In genomic region chr14:76768671-76769500, GRCh38 we compare ENCODE assay signal across 13 cellular contexts. TPM values are rescaled to one million over a fixed set of nuclear protein-coding genes. Genes with fewer than 3 reads are reported as not detected.
DNase-seq lines count a peak whose midpoint lies in the region; ATAC-seq, FAIRE-seq and TF ChIP-seq lines count a peak whose summit lies in the region.
"Had no signal": no experiment of that assay in that cellular context is flagged by ENCODE, and none has a peak within 500 bp of the region (broad histone marks: within the 10 kb centered on the region; RNA-seq: fewer than 3 reads in every experiment).

No MANE protein-coding gene starts in this region.

- no peak for TF ChIP-seq EP300 in stomach (IDR thresholded peaks at IDR 0.05)

- H3K4me3 ChIP-seq in kidney (ENCODE audit: low read length in 2 of 2): no peak overlapping the region
- no peak overlapping the region for H3K4me3 ChIP-seq in stomach
- H3K4me3 ChIP-seq: SJSA1 had no signal

- intact Hi-C loops in activated T-helper 2 cell treated with anti-CD3 and anti-CD28 coated beads, Interferon-gamma antibody, Interleukin-2, Interleukin-4, amounts not matched to agents 10 μg/mL and 5 μg/mL and 100 μg/mL, durations not matched to agents 14 hours and 24 hours and 36 hours (cut with micrococcal nuclease): loop anchor here (5.0 kb wide), 1 partner anchor 43 kb away; the partner anchor contains the start of gene ANGEL1
- intact Hi-C loops in kidney (cut with DNase I) (no loop called here), stomach (cut with DNase I; ENCODE audit: low total_unique reads) (no loop called here)

- peak overlapping the region; percentile 68 for H3K27ac Mint-ChIP-seq in T-helper 1 cell treated with Interleukin-12 subunit alpha and Interleukin-12 subunit beta and Interleukin-4 antibody, amounts not matched to agents 30 μg/mL and 1 μg/mL, for 36 hours
- H3K27ac Mint-ChIP-seq in activated T-helper 2 cell treated with anti-CD3 and anti-CD28 coated beads, Interferon-gamma antibody, Interleukin-2, Interleukin-4, amounts not matched to agents 10 μg/mL and 5 μg/mL and 100 μg/mL, durations not matched to agents 14 hours and 24 hours and 36 hours: peak overlapping the region; percentile 60

- H3K36me3 Mint-ChIP-seq in T-helper 1 cell treated with Interleukin-12 subunit alpha and Interleukin-12 subunit beta and Interleukin-4 antibody, amounts not matched to agents 30 μg/mL and 1 μg/mL, for 36 hours (ENCODE audit: low read depth): no peaks in the 10 kb centered on the region
- no peaks in the 10 kb centered on the region for H3K36me3 Mint-ChIP-seq in activated T-helper 2 cell treated with anti-CD3 and anti-CD28 coated beads, Interferon-gamma antibody, Interleukin-2, Interleukin-4, amounts not matched to agents 10 μg/mL and 5 μg/mL and 100 μg/mL, durations not matched to agents 14 hours and 24 hours and 36 hours (ENCODE audit: low read depth)

- peaks cover 24% of the 10 kb centered on the region for H3K4me1 Mint-ChIP-seq in T-helper 1 cell treated with Interleukin-12 subunit alpha and Interleukin-12 subunit beta and Interleukin-4 antibody, amounts not matched to agents 30 μg/mL and 1 μg/mL, for 36 hours (ENCODE audit: low read depth)
- H3K4me1 Mint-ChIP-seq in activated T-helper 2 cell treated with anti-CD3 and anti-CD28 coated beads, Interferon-gamma antibody, Interleukin-2, Interleukin-4, amounts not matched to agents 10 μg/mL and 5 μg/mL and 100 μg/mL, durations not matched to agents 14 hours and 24 hours and 36 hours (ENCODE audit: low read depth): peaks cover 30% of the 10 kb centered on the region

- no peaks in the 10 kb centered on the region for H3K9me3 Mint-ChIP-seq in T-helper 1 cell treated with Interleukin-12 subunit alpha and Interleukin-12 subunit beta and Interleukin-4 antibody, amounts not matched to agents 30 μg/mL and 1 μg/mL, for 36 hours
- H3K9me3 Mint-ChIP-seq in activated T-helper 2 cell treated with anti-CD3 and anti-CD28 coated beads, Interferon-gamma antibody, Interleukin-2, Interleukin-4, amounts not matched to agents 10 μg/mL and 5 μg/mL and 100 μg/mL, durations not matched to agents 14 hours and 24 hours and 36 hours: no peaks in the 10 kb centered on the region

- H3K4me3 Mint-ChIP-seq in T-helper 1 cell treated with Interleukin-12 subunit alpha and Interleukin-12 subunit beta and Interleukin-4 antibody, amounts not matched to agents 30 μg/mL and 1 μg/mL, for 36 hours: peak overlapping the region; percentile 46
- H3K4me3 Mint-ChIP-seq in activated T-helper 2 cell treated with anti-CD3 and anti-CD28 coated beads, Interferon-gamma antibody, Interleukin-2, Interleukin-4, amounts not matched to agents 10 μg/mL and 5 μg/mL and 100 μg/mL, durations not matched to agents 14 hours and 24 hours and 36 hours (ENCODE audit: low read depth): no peak overlapping the region

- no peaks in the 10 kb centered on the region for H3K36me3 ChIP-seq in kidney (ENCODE audit: control insufficient read depth in 1 of 2, insufficient read depth in 2 of 2, low read length in 2 of 2)
- peaks cover 0 to 3% (median 0%) of the 10 kb centered on the region in 4 donors for H3K36me3 ChIP-seq in stomach
- H3K36me3 ChIP-seq: SJSA1 had no signal

- H3K9me3 ChIP-seq in kidney (ENCODE audit: control insufficient read depth in 1 of 2, low read length in 2 of 2) (no peaks in the 10 kb centered on the region), stomach (no peaks in the 10 kb centered on the region)
- H3K9me3 ChIP-seq: SJSA1 had no signal

- no peak for ATAC-seq in GM19035 (IDR thresholded peaks at IDR 0.05; ENCODE audit: unreplicated experiment)

- H3K27ac ChIP-seq in kidney (ENCODE audit: low read depth in 2 of 2, low read length in 2 of 2) (peak overlapping the region; percentile 77 to 91), stomach (peak overlapping the region in 4 of 5 donors; percentile 10 to 73 (median 62))
- H3K27ac ChIP-seq: 22Rv1, SJSA1 had no signal

- DNase-seq in T-helper 1 cell: no peak
- DNase-seq in activated T-helper 2 cell treated with anti-CD3 and anti-CD28 coated beads, Interferon-gamma antibody, Interleukin-2, Interleukin-4, amounts not matched to agents 10 μg/mL and 5 μg/mL and 100 μg/mL, durations not matched to agents 14 hours and 24 hours and 36 hours (ENCODE audit: low spot score): peak; percentile 5
- DNase-seq in kidney: peak; percentile 67
- no peak for DNase-seq in stomach
- no peak for DNase-seq in NCI-H748 (lab: John Stamatoyannopoulos, UW; ENCODE audit: unreplicated experiment)
- no peak for DNase-seq in HCEC 1CT
- DNase-seq: NCI-H1436 treated with DMSO at 0.1 percent for 48 hours had no signal

- H3K4me1 ChIP-seq in kidney (ENCODE audit: control insufficient read depth in 1 of 2, insufficient read depth in 1 of 2, low read depth in 1 of 2, low read length in 2 of 2): peaks cover 11 to 16% of the 10 kb centered on the region in 2 donors
- peaks cover 0 to 36% (median 12%) of the 10 kb centered on the region in 4 donors for H3K4me1 ChIP-seq in stomach

- 62 to 73% (median 69%) methylated on average over 7 to 11 of the region's 11 CpGs for WGBS in stomach, 5 donors

- no peak for FAIRE-seq in kidney (lab: Jason Lieb, UNC)

- TF ChIP-seq CTCF in kidney (IDR thresholded peaks at IDR 0.05; ENCODE audit: borderline replicate concordance, extremely low read depth, insufficient read depth) (no peak), stomach (IDR thresholded peaks at IDR 0.05) (no peak)

- no peaks in the 10 kb centered on the region for H3K27me3 ChIP-seq in stomach

- H3K27me3 Mint-ChIP-seq in T-helper 1 cell treated with Interleukin-12 subunit alpha and Interleukin-12 subunit beta and Interleukin-4 antibody, amounts not matched to agents 30 μg/mL and 1 μg/mL, for 36 hours (ENCODE audit: low read depth): peaks cover 18% of the 10 kb centered on the region
- peaks cover 10% of the 10 kb centered on the region for H3K27me3 Mint-ChIP-seq in activated T-helper 2 cell treated with anti-CD3 and anti-CD28 coated beads, Interferon-gamma antibody, Interleukin-2, Interleukin-4, amounts not matched to agents 10 μg/mL and 5 μg/mL and 100 μg/mL, durations not matched to agents 14 hours and 24 hours and 36 hours (ENCODE audit: low read depth)

- H3K9ac ChIP-seq in kidney (ENCODE audit: low read length in 2 of 2): no peak overlapping the region

- TF ChIP-seq POLR2A in stomach (IDR thresholded peaks at IDR 0.05): no peak

RNA-seq across cellular contexts. Expression of gene VASH1, which starts 7.6 kb away (rescaled TPM):
- total RNA-seq in activated T-helper 2 cell treated with anti-CD3 and anti-CD28 coated beads, Interferon-gamma antibody, Interleukin-2, Interleukin-4, amounts not matched to agents 10 μg/mL and 5 μg/mL and 100 μg/mL, durations not matched to agents 14 hours and 24 hours and 36 hours: 12.4 and 12.9 TPM in 2 replicates
- total RNA-seq in kidney: 14.7 TPM
- polyA plus RNA-seq in kidney (ENCODE audit: insufficient read depth, low read depth, low replicate concordance): 4.1 TPM
- 10 to 100 TPM in 3 of 5 donors, 1 to 10 TPM in 2; 4.9 to 15.4 (median 10.1) TPM for total RNA-seq in stomach
- polyA plus RNA-seq in stomach: 10 to 100 TPM in 1 of 3 donors, 1 to 10 TPM in 2; 2.7 to 10.5 (median 4.1) TPM

RNA-seq across cellular contexts. Expression of gene ANGEL1, which starts 43.8 kb away (rescaled TPM):
- 15.0 and 15.9 TPM in 2 replicates for total RNA-seq in activated T-helper 2 cell treated with anti-CD3 and anti-CD28 coated beads, Interferon-gamma antibody, Interleukin-2, Interleukin-4, amounts not matched to agents 10 μg/mL and 5 μg/mL and 100 μg/mL, durations not matched to agents 14 hours and 24 hours and 36 hours
- total RNA-seq in kidney: 21.5 TPM
- polyA plus RNA-seq in kidney (ENCODE audit: insufficient read depth, low read depth, low replicate concordance): 6.3 TPM
- 10 to 100 TPM in 4 of 5 donors, 1 to 10 TPM in 1; 7.8 to 32.6 (median 18.0) TPM for total RNA-seq in stomach
- polyA plus RNA-seq in stomach: 1 to 10 TPM; 2.3 to 4.5 (median 4.2) TPM

RNA-seq across cellular contexts. Expression of gene LRRC74A, which starts 57.3 kb away (rescaled TPM):
- not detected in 2 replicates for total RNA-seq in activated T-helper 2 cell treated with anti-CD3 and anti-CD28 coated beads, Interferon-gamma antibody, Interleukin-2, Interleukin-4, amounts not matched to agents 10 μg/mL and 5 μg/mL and 100 μg/mL, durations not matched to agents 14 hours and 24 hours and 36 hours
- total RNA-seq in kidney (not detected), stomach (not detected)
- polyA plus RNA-seq in kidney (ENCODE audit: insufficient read depth, low read depth, low replicate concordance) (not detected), stomach (not detected)
- total RNA-seq: esophagus mucosa, mononuclear cell, SJSA1 had no signal

Comparison
In these comparisons a context has a peak if more than half of its experiments do, and no peak if none do; other contexts are left out.
1. DNase-seq: peak in activated T-helper 2 cell treated with anti-CD3 and anti-CD28 coated beads, Interferon-gamma antibody, Interleukin-2, Interleukin-4, amounts not matched to agents 10 μg/mL and 5 μg/mL and 100 μg/mL, durations not matched to agents 14 hours and 24 hours and 36 hours (single experiment) and kidney (single experiment); none in T-helper 1 cell (0 of 5), stomach (single experiment), NCI-H748 (single experiment) and HCEC 1CT (single experiment).